Comparison of ENCODE assay signal across 4 cellular contexts in genomic region chr11:32780839-32781238, GRCh38. TPM values are rescaled to one million over a fixed set of nuclear protein-coding genes. Genes with fewer than 3 reads are reported as not detected.
"Had no signal": no experiment of that assay in that cellular context is flagged by ENCODE, and none has a peak within 500 bp of the region (broad histone marks: within the 10 kb centered on the region; RNA-seq: fewer than 3 reads in every experiment).

No MANE protein-coding gene starts in this region.

RNA-seq across cellular contexts. Expression of gene CCDC73, which starts 13.6 kb away (rescaled TPM):
- total RNA-seq: HT-29, HT1080, IMR-90 had no signal
- polyA plus RNA-seq: IgD-negative memory B cell, IMR-90 had no signal

RNA-seq across cellular contexts. Expression of gene PRRG4, which starts 48.9 kb away (rescaled TPM):
- total RNA-seq: IMR-90 had no signal
- polyA plus RNA-seq: IgD-negative memory B cell, IMR-90 had no signal
